Comparison of ENCODE assay signal across 9 cellular contexts in the genomic region with DNA sequence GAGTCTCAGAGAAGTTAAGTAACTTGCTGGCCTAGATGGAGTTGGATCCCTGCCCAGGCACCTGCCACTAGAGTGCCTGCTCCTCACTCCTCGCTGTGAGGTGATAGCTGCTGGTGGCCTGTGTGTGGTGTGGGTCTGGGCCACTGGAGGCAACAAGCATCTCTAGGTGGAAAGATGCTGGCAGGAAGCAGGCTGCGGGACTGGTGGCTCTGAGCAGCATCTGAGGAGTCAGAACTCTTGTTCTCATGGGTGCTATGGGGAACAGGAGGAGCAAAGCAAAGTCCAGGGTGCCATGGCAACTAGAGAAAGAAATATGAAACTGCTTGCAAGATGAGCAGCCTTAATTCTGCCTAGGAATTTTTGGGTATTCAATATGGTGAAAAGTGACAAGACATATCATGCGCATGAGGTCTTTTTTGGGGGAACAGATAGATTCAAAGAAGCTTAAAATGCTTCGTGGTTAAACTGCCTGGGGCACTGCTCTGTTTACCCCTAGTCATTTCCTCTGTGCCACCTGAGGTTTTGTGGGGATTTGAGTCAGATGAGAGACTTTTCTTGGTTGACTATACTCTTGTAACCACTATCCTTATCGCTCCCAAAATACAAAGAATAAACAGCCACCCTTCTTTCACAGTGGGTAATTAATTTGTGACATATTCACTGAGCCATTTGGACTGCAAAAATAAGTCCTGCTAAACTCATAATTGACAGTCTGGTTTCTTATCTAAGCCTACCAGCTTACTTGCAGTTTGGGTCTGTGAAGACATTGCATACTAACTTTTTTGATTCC. TPM values are rescaled to one million over a fixed set of nuclear protein-coding genes. Genes with fewer than 3 reads are reported as not detected.
DNase-seq lines count a peak whose midpoint lies in the region; ATAC-seq lines count a peak whose summit lies in the region.
"Had no signal": no experiment of that assay in that cellular context is flagged by ENCODE, and none has a peak within 500 bp of the region (broad histone marks: within the 10 kb centered on the region; RNA-seq: fewer than 3 reads in every experiment).

No MANE protein-coding gene starts in this region.

- DNase-seq in COR-L47 (lab: John Stamatoyannopoulos, UW), result peak; percentile 85
- DNase-seq in T-helper 2 cell treated with Interferon-gamma antibody and Interleukin-4, amounts not matched to agents 5 μg/mL and 100 μg/mL, for 36 hours (ENCODE audit: low spot score), result peak; percentile 67
- peak; percentile 51 for DNase-seq in left lobe of liver (ENCODE audit: low spot score)
- DNase-seq in NOMO-1 treated with dmso at 0.1 percent for 144 hours (lab: John Stamatoyannopoulos, UW; ENCODE audit: unreplicated experiment), result no peak
- no peak for DNase-seq in HuH-7 (ENCODE audit: low spot score)
- no peak for DNase-seq in left cardiac atrium
- DNase-seq: NCI-H187 had no signal

- H3K27ac Mint-ChIP-seq in T-helper 2 cell treated with Interferon-gamma antibody and Interleukin-4, amounts not matched to agents 5 μg/mL and 100 μg/mL, for 36 hours, result peak overlapping the region; percentile 91

- ATAC-seq in HG02870 (IDR thresholded peaks at IDR 0.05; ENCODE audit: unreplicated experiment) (peak; percentile 54), left lobe of liver (peak; percentile 64), GM19035 (IDR thresholded peaks at IDR 0.05; ENCODE audit: unreplicated experiment) (no peak), left cardiac atrium (no peak)

- H3K27me3 Mint-ChIP-seq in T-helper 2 cell treated with Interferon-gamma antibody and Interleukin-4, amounts not matched to agents 5 μg/mL and 100 μg/mL, for 36 hours (ENCODE audit: low read depth), result no peaks in the 10 kb centered on the region

- H3K4me3 Mint-ChIP-seq in T-helper 2 cell treated with Interferon-gamma antibody and Interleukin-4, amounts not matched to agents 5 μg/mL and 100 μg/mL, for 36 hours, result peak overlapping the region; percentile 55

- H3K36me3 Mint-ChIP-seq in T-helper 2 cell treated with Interferon-gamma antibody and Interleukin-4, amounts not matched to agents 5 μg/mL and 100 μg/mL, for 36 hours (ENCODE audit: low read depth), result no peaks in the 10 kb centered on the region

- intact Hi-C loops in left cardiac atrium (cut with DNase I), result no loop called here

- H3K4me1 Mint-ChIP-seq in T-helper 2 cell treated with Interferon-gamma antibody and Interleukin-4, amounts not matched to agents 5 μg/mL and 100 μg/mL, for 36 hours (ENCODE audit: low read depth), result peaks cover 31% of the 10 kb centered on the region

- H3K9me3 Mint-ChIP-seq in T-helper 2 cell treated with Interferon-gamma antibody and Interleukin-4, amounts not matched to agents 5 μg/mL and 100 μg/mL, for 36 hours, result no peaks in the 10 kb centered on the region

RNA-seq across cellular contexts. Expression of a gene that starts 50.3 kb away (rescaled TPM):
- total RNA-seq in left lobe of liver (0.15 TPM), left cardiac atrium (under 1 TPM; 0.44 to 0.50 TPM)

Comparison
In these comparisons a context has a peak if more than half of its experiments do, and no peak if none do; other contexts are left out.
1. DNase-seq: peak in COR-L47 (single experiment), T-helper 2 cell treated with Interferon-gamma antibody and Interleukin-4, amounts not matched to agents 5 μg/mL and 100 μg/mL, for 36 hours (single experiment) and left lobe of liver (single experiment); none in NOMO-1 treated with dmso at 0.1 percent for 144 hours (single experiment), HuH-7 (single experiment) and left cardiac atrium (single experiment).
2. ATAC-seq: peak in HG02870 (single experiment) and left lobe of liver (single experiment); none in GM19035 (single experiment) and left cardiac atrium (0 of 2).